In the genomic region with DNA sequence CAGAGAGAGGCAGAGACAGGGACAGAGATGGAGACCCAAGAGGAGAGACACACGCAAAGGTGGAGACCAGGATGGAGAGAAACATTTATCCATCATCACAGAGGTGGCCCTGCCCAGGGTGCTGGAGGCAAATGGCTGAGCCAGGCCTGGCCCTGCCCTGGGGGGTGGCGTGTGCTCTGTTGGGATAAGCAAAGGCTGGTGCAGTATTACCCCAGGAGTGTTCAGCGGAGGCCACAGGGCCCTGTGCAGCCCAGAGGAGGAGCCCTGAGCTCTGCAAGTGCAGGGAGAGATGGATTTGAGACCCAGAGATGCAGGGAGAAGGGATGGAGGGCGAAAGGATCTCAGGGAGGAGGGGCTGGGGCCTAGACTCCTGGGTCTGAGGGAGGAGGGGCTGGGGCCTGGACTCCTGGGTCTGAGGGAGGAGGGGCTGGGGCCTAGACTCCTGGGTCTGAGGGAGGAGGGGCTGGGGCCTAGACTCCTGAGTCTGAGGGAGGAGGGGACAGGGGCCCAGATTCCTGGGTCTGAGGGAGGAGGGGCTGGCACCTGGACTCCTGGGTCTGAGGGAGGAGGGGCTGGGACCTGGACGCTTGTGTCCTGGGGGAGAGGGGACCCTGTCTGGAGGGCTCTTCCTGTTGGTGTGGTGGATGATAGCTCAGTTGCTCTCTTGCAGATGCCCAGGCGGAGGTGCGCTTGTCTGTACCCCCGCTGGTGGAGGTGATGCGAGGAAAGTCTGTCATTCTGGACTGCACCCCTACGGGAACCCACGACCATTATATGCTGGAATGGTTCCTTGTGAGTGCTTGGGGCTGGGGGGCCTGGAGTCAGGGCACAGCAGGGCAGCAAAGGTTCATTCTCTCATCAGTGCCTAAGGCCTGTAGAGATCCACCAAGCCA, we compare ENCODE assay signal across 17 cellular contexts. TPM values are rescaled to one million over a fixed set of nuclear protein-coding genes. Genes with fewer than 3 reads are reported as not detected.
A peak's percentile ranks its signal among the peaks of the same experiment; 100 is the strongest.
DNase-seq lines count a peak whose midpoint lies in the region; ATAC-seq and TF ChIP-seq lines count a peak whose summit lies in the region.
"Had no signal": no experiment of that assay in that cellular context is flagged by ENCODE, and none has a peak within 500 bp of the region (broad histone marks: within the 10 kb centered on the region; RNA-seq: fewer than 3 reads in every experiment).

No MANE protein-coding gene starts in this region.

- peaks cover 25% of the 10 kb centered on the region for H3K4me1 ChIP-seq in BLaER1
- peaks cover 17% of the 10 kb centered on the region for H3K4me1 ChIP-seq in osteoblast (ENCODE audit: insufficient read depth, low read length)

- peaks cover 10% of the 10 kb centered on the region for H3K36me3 Mint-ChIP-seq in endothelial cell (ENCODE audit: low read depth, unreplicated experiment)
- H3K36me3 Mint-ChIP-seq: naive B cell had no signal

- DNase-seq in HuH-7.5 (ENCODE audit: low spot score) (peak; percentile 10), endothelial cell (ENCODE audit: low spot score) (no peak), osteoblast (ENCODE audit: insufficient read length, low spot score, missing footprints) (peak; percentile 79), NCI-H1694 (lab: John Stamatoyannopoulos, UW) (no peak), ureter (ENCODE audit: low spot score) (no peak)
- no peak for DNase-seq in stimulated activated CD4-positive, alpha-beta T cell treated with anti-CD3 and anti-CD28 coated beads, Interleukin-4, amount 100 ng/mL, for 24 hours
- DNase-seq: central memory CD4-positive, alpha-beta T cell; effector memory CD4-positive, alpha-beta T cell; naive B cell; NCI-H2081 treated with DMSO at 0.1 percent for 48 hours; NCI-H524; stomach had no signal

- H3K4me2 ChIP-seq in BLaER1: 0 out of 2 replicates have a peak overlapping the region, but pooled peaks have one; percentile 48
- no peak overlapping the region for H3K4me2 ChIP-seq in osteoblast (ENCODE audit: insufficient read depth, low read length)

- H3K4me3 Mint-ChIP-seq in endothelial cell (ENCODE audit: unreplicated experiment): peak overlapping the region; percentile 65
- H3K4me3 Mint-ChIP-seq: activated T-helper 17 cell treated with anti-CD3 and anti-CD28 coated beads, Interleukin-2, amount 50 U/mL, for 72 hours; T-helper 2 cell treated with Interferon-gamma antibody and Interleukin-4, amounts not matched to agents 5 μg/mL and 100 μg/mL, for 36 hours had no signal

- H3K27ac Mint-ChIP-seq in endothelial cell (ENCODE audit: unreplicated experiment): no peak overlapping the region
- H3K27ac Mint-ChIP-seq: activated T-helper 17 cell treated with anti-CD3 and anti-CD28 coated beads, Interleukin-2, amount 50 U/mL, for 72 hours; T-helper 2 cell treated with Interferon-gamma antibody and Interleukin-4, amounts not matched to agents 5 μg/mL and 100 μg/mL, for 36 hours had no signal

- H3K4me3 ChIP-seq in BLaER1: no peak overlapping the region
- H3K4me3 ChIP-seq in osteoblast (ENCODE audit: insufficient read depth, low read length): no peak overlapping the region

- H3K9me3 ChIP-seq in BLaER1: no peaks in the 10 kb centered on the region
- H3K9me3 ChIP-seq in osteoblast (ENCODE audit: low read depth, low read length): no peaks in the 10 kb centered on the region
- H3K9me3 ChIP-seq: stomach had no signal

- no peak for TF ChIP-seq CTCF in endothelial cell (IDR thresholded peaks at IDR 0.05; ENCODE audit: unreplicated experiment)
- no peak for TF ChIP-seq CTCF in osteoblast (IDR thresholded peaks at IDR 0.05; ENCODE audit: extremely low read depth, low read depth, low read length)

- H4K20me1 ChIP-seq in BLaER1: no peaks in the 10 kb centered on the region
- H4K20me1 ChIP-seq in osteoblast (ENCODE audit: insufficient read depth, low read length): no peaks in the 10 kb centered on the region

- no peaks in the 10 kb centered on the region for H3K79me2 ChIP-seq in osteoblast (ENCODE audit: insufficient read depth, low read length)

- H3K9me3 Mint-ChIP-seq in endothelial cell (ENCODE audit: unreplicated experiment): no peaks in the 10 kb centered on the region
- H3K9me3 Mint-ChIP-seq: activated T-helper 17 cell treated with anti-CD3 and anti-CD28 coated beads, Interleukin-2, amount 50 U/mL, for 72 hours; naive B cell; T-helper 2 cell treated with Interferon-gamma antibody and Interleukin-4, amounts not matched to agents 5 μg/mL and 100 μg/mL, for 36 hours had no signal

- no peak overlapping the region for H3K9ac ChIP-seq in BLaER1

- peaks cover 7% of the 10 kb centered on the region for H3K4me1 Mint-ChIP-seq in endothelial cell (ENCODE audit: unreplicated experiment)
- H3K4me1 Mint-ChIP-seq: activated T-helper 17 cell treated with anti-CD3 and anti-CD28 coated beads, Interleukin-2, amount 50 U/mL, for 72 hours had no signal

- no peak overlapping the region for H2AFZ ChIP-seq in osteoblast (ENCODE audit: low read length)

- H3K27me3 Mint-ChIP-seq in endothelial cell (ENCODE audit: unreplicated experiment): peaks cover 5% of the 10 kb centered on the region

- no peak for ATAC-seq in HG02885 (IDR thresholded peaks at IDR 0.05; ENCODE audit: poor library complexity, unreplicated experiment)
- ATAC-seq: activated T-helper 17 cell treated with anti-CD3 and anti-CD28 coated beads, Interleukin-2, amount 50 U/mL, for 72 hours had no signal

- no peak overlapping the region for H3K27ac ChIP-seq in BLaER1
- no peak overlapping the region for H3K27ac ChIP-seq in osteoblast (ENCODE audit: low read depth, low read length)

- H3K36me3 ChIP-seq in BLaER1 (peaks cover 13% of the 10 kb centered on the region; the same call in 1 of the 2 replicates), osteoblast (ENCODE audit: insufficient read depth, low read length) (no peaks in the 10 kb centered on the region)

- H3K27me3 ChIP-seq in BLaER1 (no peaks in the 10 kb centered on the region), osteoblast (ENCODE audit: insufficient read depth, low read length) (no peaks in the 10 kb centered on the region)

RNA-seq across cellular contexts. Expression of gene BCAM, which starts 1.9 kb away (rescaled TPM):
- total RNA-seq in endothelial cell (ENCODE audit: unreplicated experiment) (6.9 TPM), osteoblast (4.3 and 4.4 TPM in 2 replicates), ureter (136 TPM)
- total RNA-seq: activated T-helper 17 cell treated with anti-CD3 and anti-CD28 coated beads, Interleukin-2, amount 50 U/mL, for 72 hours had no signal

RNA-seq across cellular contexts. Expression of gene CBLC, which starts 33.1 kb away (rescaled TPM):
- total RNA-seq in endothelial cell (ENCODE audit: unreplicated experiment) (0.85 TPM), osteoblast (not detected in 2 replicates), ureter (49.5 TPM)
- total RNA-seq: activated T-helper 17 cell treated with anti-CD3 and anti-CD28 coated beads, Interleukin-2, amount 50 U/mL, for 72 hours; posterior vena cava had no signal

RNA-seq across cellular contexts. Expression of gene NECTIN2, which starts 35.3 kb away (rescaled TPM):
- 342 TPM for total RNA-seq in endothelial cell (ENCODE audit: unreplicated experiment)
- 38.9 and 46.0 TPM in 2 replicates for total RNA-seq in osteoblast
- 66.7 TPM for total RNA-seq in ureter

Comparison
In these comparisons a context has a peak if more than half of its experiments do, and no peak if none do; other contexts are left out.
1. DNase-seq: peak in HuH-7.5 (single experiment) and osteoblast (single experiment); none in endothelial cell (single experiment), stimulated activated CD4-positive, alpha-beta T cell treated with anti-CD3 and anti-CD28 coated beads, Interleukin-4, amount 100 ng/mL, for 24 hours (single experiment), NCI-H1694 (single experiment) and ureter (single experiment).
2. RNA of gene BCAM, which starts 1.9 kb away (total RNA-seq): 136 TPM in ureter (single experiment); 6.9 TPM in endothelial cell (single experiment) and 4.3 to 4.4 TPM in osteoblast; every median in the first group is over 10 times any median in the second.
3. RNA of gene CBLC, which starts 33.1 kb away (total RNA-seq): 49.5 TPM in ureter (single experiment); 0.85 TPM in endothelial cell (single experiment) and not detected in osteoblast; every median in the first group is over 10 times any median in the second.